In genomic region chr1:200896571-200897187, GRCh38 we compare ENCODE assay signal across 1 cellular context.
TF ChIP-seq lines count a peak whose summit lies in the region.

No MANE protein-coding gene starts in this region.

TF ChIP-seq in HCT116, 20 proteins besides CTCF, POLR2A, EP300 and RAD21 (continued from another document):
- TF ChIP-seq REST (IDR thresholded peaks at IDR 0.05; ENCODE audit: low read depth), result no peak
